ENCODE assay signal across 19 cellular contexts in genomic region chr2:24845691-24846090, GRCh38. TPM values are rescaled to one million over a fixed set of nuclear protein-coding genes. Genes with fewer than 3 reads are reported as not detected.
A peak's percentile ranks its signal among the peaks of the same experiment; 100 is the strongest.
DNase-seq lines count a peak whose midpoint lies in the region; ATAC-seq and TF ChIP-seq lines count a peak whose summit lies in the region.
"Had no signal": no experiment of that assay in that cellular context is flagged by ENCODE, and none has a peak within 500 bp of the region (broad histone marks: within the 10 kb centered on the region; RNA-seq: fewer than 3 reads in every experiment).

No MANE protein-coding gene starts in this region.

- H3K9me3 Mint-ChIP-seq in activated naive CD8-positive, alpha-beta T cell (ENCODE audit: low read depth), result no peaks in the 10 kb centered on the region
- no peaks in the 10 kb centered on the region for H3K9me3 Mint-ChIP-seq in activated naive CD8-positive, alpha-beta T cell treated with anti-CD3 and anti-CD28 coated beads, Interleukin-2, amount 50 U/mL, for 24 hours
- H3K9me3 Mint-ChIP-seq in endothelial cell (ENCODE audit: unreplicated experiment) (no peaks in the 10 kb centered on the region), memory B cell (peaks cover 7% of the 10 kb centered on the region)
- no peaks in the 10 kb centered on the region for H3K9me3 Mint-ChIP-seq in CD8-positive, alpha-beta T cell

- intact Hi-C loops in CD8-positive, alpha-beta T cell (cut with DNase I, micrococcal nuclease), result no loop called here

- H3K4me3 Mint-ChIP-seq in activated naive CD8-positive, alpha-beta T cell, result no peak overlapping the region
- no peak overlapping the region for H3K4me3 Mint-ChIP-seq in activated naive CD8-positive, alpha-beta T cell treated with anti-CD3 and anti-CD28 coated beads, Interleukin-2, amount 50 U/mL, for 24 hours
- H3K4me3 Mint-ChIP-seq in endothelial cell (ENCODE audit: unreplicated experiment) (peak overlapping the region; percentile 31), memory B cell (no peak overlapping the region)
- H3K4me3 Mint-ChIP-seq in CD8-positive, alpha-beta T cell, result no peak overlapping the region
- H3K4me3 Mint-ChIP-seq: B cell; CD4-positive, alpha-beta memory T cell had no signal

- no peaks in the 10 kb centered on the region for H3K27me3 ChIP-seq in CD8-positive, alpha-beta T cell (ENCODE audit: insufficient read depth, low read length)
- H3K27me3 ChIP-seq: BLaER1 treated with 17β-estradiol and CSF1 and Interleukin-3, amounts not matched to agents 10 nM and 100 nM had no signal

- peaks cover 9% of the 10 kb centered on the region for H3K36me3 Mint-ChIP-seq in activated naive CD8-positive, alpha-beta T cell
- H3K36me3 Mint-ChIP-seq in activated naive CD8-positive, alpha-beta T cell treated with anti-CD3 and anti-CD28 coated beads, Interleukin-2, amount 50 U/mL, for 24 hours (ENCODE audit: low read depth), result peaks cover 21% of the 10 kb centered on the region
- H3K36me3 Mint-ChIP-seq in endothelial cell (ENCODE audit: low read depth, unreplicated experiment) (peaks cover 36% of the 10 kb centered on the region), memory B cell (peaks cover 28% of the 10 kb centered on the region)
- H3K36me3 Mint-ChIP-seq in CD8-positive, alpha-beta T cell, result peaks cover 6% of the 10 kb centered on the region

- H3K27ac ChIP-seq in CD8-positive, alpha-beta T cell (ENCODE audit: low read depth, low read length), result no peak overlapping the region
- H3K27ac ChIP-seq: 22Rv1; A549; BLaER1 treated with 17β-estradiol and CSF1 and Interleukin-3, amounts not matched to agents 10 nM and 100 nM; C4-2B had no signal

- no peaks in the 10 kb centered on the region for H3K36me3 ChIP-seq in CD8-positive, alpha-beta T cell (ENCODE audit: insufficient read depth, low read length)

- peak overlapping the region; percentile 12 for H3K27ac Mint-ChIP-seq in activated naive CD8-positive, alpha-beta T cell
- H3K27ac Mint-ChIP-seq in activated naive CD8-positive, alpha-beta T cell treated with anti-CD3 and anti-CD28 coated beads, Interleukin-2, amount 50 U/mL, for 24 hours, result no peak overlapping the region
- H3K27ac Mint-ChIP-seq in endothelial cell (ENCODE audit: unreplicated experiment) (no peak overlapping the region), memory B cell (peak overlapping the region; percentile 31)
- H3K27ac Mint-ChIP-seq in CD8-positive, alpha-beta T cell, result no peak overlapping the region
- H3K27ac Mint-ChIP-seq: B cell had no signal

- no peaks in the 10 kb centered on the region for H3K27me3 Mint-ChIP-seq in activated naive CD8-positive, alpha-beta T cell
- H3K27me3 Mint-ChIP-seq in activated naive CD8-positive, alpha-beta T cell treated with anti-CD3 and anti-CD28 coated beads, Interleukin-2, amount 50 U/mL, for 24 hours, result no peaks in the 10 kb centered on the region
- H3K27me3 Mint-ChIP-seq in endothelial cell (ENCODE audit: unreplicated experiment), result peaks cover 15% of the 10 kb centered on the region
- no peaks in the 10 kb centered on the region for H3K27me3 Mint-ChIP-seq in memory B cell
- no peaks in the 10 kb centered on the region for H3K27me3 Mint-ChIP-seq in CD8-positive, alpha-beta T cell (ENCODE audit: low read depth)
- H3K27me3 Mint-ChIP-seq: B cell; CD4-positive, alpha-beta memory T cell had no signal

- H3K4me1 ChIP-seq in CD8-positive, alpha-beta T cell (ENCODE audit: insufficient read depth, low read length), result no peaks in the 10 kb centered on the region
- H3K4me1 ChIP-seq: A549; BLaER1 treated with 17β-estradiol and CSF1 and Interleukin-3, amounts not matched to agents 10 nM and 100 nM; Caco-2 had no signal

- no peak overlapping the region for H3K4me3 ChIP-seq in CD8-positive, alpha-beta T cell (ENCODE audit: low read depth, low read length)
- H3K4me3 ChIP-seq: A549; BLaER1 treated with 17β-estradiol and CSF1 and Interleukin-3, amounts not matched to agents 10 nM and 100 nM; GM12878 had no signal

- H3K9me3 ChIP-seq in CD8-positive, alpha-beta T cell (ENCODE audit: low read length), result no peaks in the 10 kb centered on the region

- POLR2A ChIA-PET in CD8-positive, alpha-beta T cell (lab: Charles Lee), result no interaction called here

- ATAC-seq in activated naive CD8-positive, alpha-beta T cell treated with anti-CD3 and anti-CD28 coated beads, Interleukin-2, amount 50 U/mL, for 24 hours, result no peak
- ATAC-seq in memory B cell (ENCODE audit: low read depth), result no peak
- ATAC-seq in CD8-positive, alpha-beta T cell, result no peak
- ATAC-seq: A549, GM12878 had no signal

- CTCF ChIA-PET in CD8-positive, alpha-beta T cell (lab: Charles Lee), result no interaction called here

- DNase-seq in activated naive CD8-positive, alpha-beta T cell treated with anti-CD3 and anti-CD28 coated beads, Interleukin-2, amount 50 U/mL, for 24 hours, result no peak
- DNase-seq in endothelial cell (ENCODE audit: low spot score) (no peak), memory B cell (ENCODE audit: low spot score in 2 of 2) (no peak), NCI-H748 (lab: John Stamatoyannopoulos, UW; ENCODE audit: unreplicated experiment) (no peak), NCI-H2081 treated with DMSO at 0.1 percent for 48 hours (lab: John Stamatoyannopoulos, UW) (no peak)
- no peak for DNase-seq in CD8-positive, alpha-beta T cell
- DNase-seq: AML-193; Caco-2; Calu3; CD4-positive, alpha-beta memory T cell; DMS79 treated with DMSO at 0.1 percent for 48 hours; GDM1 had no signal

- TF ChIP-seq CTCF in endothelial cell (IDR thresholded peaks at IDR 0.05; ENCODE audit: unreplicated experiment), result no peak
- TF ChIP-seq CTCF in CD8-positive, alpha-beta T cell (IDR thresholded peaks at IDR 0.05), result no peak

- H3K4me1 Mint-ChIP-seq in activated naive CD8-positive, alpha-beta T cell (ENCODE audit: low read depth), result no peaks in the 10 kb centered on the region
- no peaks in the 10 kb centered on the region for H3K4me1 Mint-ChIP-seq in activated naive CD8-positive, alpha-beta T cell treated with anti-CD3 and anti-CD28 coated beads, Interleukin-2, amount 50 U/mL, for 24 hours
- H3K4me1 Mint-ChIP-seq in endothelial cell (ENCODE audit: unreplicated experiment) (peaks cover 8% of the 10 kb centered on the region), memory B cell (no peaks in the 10 kb centered on the region)
- H3K4me1 Mint-ChIP-seq in CD8-positive, alpha-beta T cell (ENCODE audit: low read depth), result no peaks in the 10 kb centered on the region
- H3K4me1 Mint-ChIP-seq: B cell had no signal

RNA-seq across cellular contexts. Expression of gene CENPO, which starts 52.5 kb away (rescaled TPM):
- total RNA-seq in endothelial cell (ENCODE audit: unreplicated experiment), result 18.7 TPM
- 1 to 10 TPM; 3.4 to 3.6 TPM for total RNA-seq in CD8-positive, alpha-beta T cell

RNA-seq across cellular contexts. Expression of gene PTRHD1, which starts 52.5 kb away (rescaled TPM):
- 36.0 TPM for total RNA-seq in endothelial cell (ENCODE audit: unreplicated experiment)
- total RNA-seq in CD8-positive, alpha-beta T cell, result 10 to 100 TPM; 12.2 to 19.0 TPM

Comparison
In these comparisons a context has a peak if more than half of its experiments do, and no peak if none do; other contexts are left out.
1. H3K27ac Mint-ChIP-seq: peak in activated naive CD8-positive, alpha-beta T cell (single experiment) and memory B cell (single experiment); none in activated naive CD8-positive, alpha-beta T cell treated with anti-CD3 and anti-CD28 coated beads, Interleukin-2, amount 50 U/mL, for 24 hours (single experiment), endothelial cell (single experiment) and CD8-positive, alpha-beta T cell (single experiment).